ENCODE assay signal across 17 cellular contexts in genomic region chr22:37026325-37026724, GRCh38.
"Had no signal": no experiment of that assay in that cellular context is flagged by ENCODE, and none has a peak within 500 bp of the region (broad histone marks: within the 10 kb centered on the region; RNA-seq: fewer than 3 reads in every experiment).

No MANE protein-coding gene starts in this region.

- H3K4me1 ChIP-seq: parathyroid adenoma had no signal

- H3K36me3 ChIP-seq: breast epithelium had no signal

- DNase-seq: activated CD4-positive, alpha-beta memory T cell treated with anti-CD3 and anti-CD28 coated beads, Interleukin-2, amount 10 ng/mL, durations not matched to agents 7 days and 5 days; activated CD4-positive, alpha-beta T cell treated with anti-CD3 and anti-CD28 coated beads for 36 hours; activated naive CD4-positive, alpha-beta T cell treated with anti-CD3 and anti-CD28 coated beads, Interleukin-2, amount 10 ng/mL, durations not matched to agents 7 days and 5 days; activated T-cell treated with anti-CD3 and anti-CD28 coated beads, Interleukin-2, amount 50 U/mL, for 24 hours; kidney glomerular epithelial cell; lower lobe of right lung; naive B cell; stimulated activated CD4-positive, alpha-beta T cell treated with anti-CD3 and anti-CD28 coated beads, Interleukin-15, amount 100 ng/mL, for 24 hours; stimulated activated CD4-positive, alpha-beta T cell treated with anti-CD3 and anti-CD28 coated beads, Interleukin-4, amount 100 ng/mL, for 24 hours; stimulated activated naive CD4-positive, alpha-beta T cell; T-helper 1 cell; T1000 had no signal

- H3K4me3 Mint-ChIP-seq: activated CD4-positive, alpha-beta memory T cell treated with anti-CD3 and anti-CD28 coated beads, Interleukin-2, amount 10 ng/mL, durations not matched to agents 7 days and 5 days; activated CD4-positive, alpha-beta T cell treated with anti-CD3 and anti-CD28 coated beads for 36 hours; activated naive CD4-positive, alpha-beta T cell treated with anti-CD3 and anti-CD28 coated beads, Interleukin-2, amount 10 ng/mL, durations not matched to agents 7 days and 5 days; activated T-cell treated with anti-CD3 and anti-CD28 coated beads, Interleukin-2, amount 50 U/mL, for 24 hours had no signal

- H3K4me3 ChIP-seq: ascending aorta, breast epithelium, esophagus muscularis mucosa, lower lobe of right lung had no signal

- H3K36me3 Mint-ChIP-seq: naive B cell had no signal

- H3K9me3 Mint-ChIP-seq: activated CD4-positive, alpha-beta memory T cell treated with anti-CD3 and anti-CD28 coated beads, Interleukin-2, amount 10 ng/mL, durations not matched to agents 7 days and 5 days; activated naive CD4-positive, alpha-beta T cell treated with anti-CD3 and anti-CD28 coated beads, Interleukin-2, amount 10 ng/mL, durations not matched to agents 7 days and 5 days; activated T-cell treated with anti-CD3 and anti-CD28 coated beads, Interleukin-2, amount 50 U/mL, for 24 hours; naive B cell had no signal

- H3K9ac ChIP-seq: parathyroid adenoma had no signal

- H3K4me1 Mint-ChIP-seq: activated CD4-positive, alpha-beta T cell treated with anti-CD3 and anti-CD28 coated beads for 36 hours had no signal

- H3K27me3 Mint-ChIP-seq: activated CD4-positive, alpha-beta memory T cell treated with anti-CD3 and anti-CD28 coated beads, Interleukin-2, amount 10 ng/mL, durations not matched to agents 7 days and 5 days; naive B cell had no signal

- H3K27me3 ChIP-seq: ascending aorta, breast epithelium, esophagus muscularis mucosa had no signal

- H3K27ac Mint-ChIP-seq: activated CD4-positive, alpha-beta memory T cell treated with anti-CD3 and anti-CD28 coated beads, Interleukin-2, amount 10 ng/mL, durations not matched to agents 7 days and 5 days; activated CD4-positive, alpha-beta T cell treated with anti-CD3 and anti-CD28 coated beads for 36 hours; activated naive CD4-positive, alpha-beta T cell treated with anti-CD3 and anti-CD28 coated beads, Interleukin-2, amount 10 ng/mL, durations not matched to agents 7 days and 5 days; activated T-cell treated with anti-CD3 and anti-CD28 coated beads, Interleukin-2, amount 50 U/mL, for 24 hours had no signal

- H3K27ac ChIP-seq: ascending aorta, breast epithelium, esophagus muscularis mucosa, lower lobe of right lung, parathyroid adenoma, VCaP had no signal

- H3K9me3 ChIP-seq: ascending aorta, breast epithelium, esophagus muscularis mucosa, lower lobe of right lung had no signal
